ENCODE assay signal across 8 cellular contexts in genomic region chr12:66188584-66189475, GRCh38. TPM values are rescaled to one million over a fixed set of nuclear protein-coding genes. Genes with fewer than 3 reads are reported as not detected.
DNase-seq lines count a peak whose midpoint lies in the region; ATAC-seq and TF ChIP-seq lines count a peak whose summit lies in the region.

TSS of gene IRAK3 (plus strand) at chr12:66189214. CDS start at chr12:66189300, 86 bp downstream.

- peak within 1 kb of the TSS; percentile 64 for H3K4me3 ChIP-seq in H7 (ENCODE audit: insufficient read depth, low read depth, low read length)

- in situ Hi-C loops in ACHN (cut with HindIII; ENCODE audit: low pct_ligation_motif_present, low pct_unique_long_range_greater_than_20kb, low sequenced_read_pairs), result no loop called here

- no peak for TF ChIP-seq CTCF in omental fat pad (IDR thresholded peaks at IDR 0.05)

- peak; percentile 91 for ATAC-seq in omental fat pad (ENCODE audit: low FRiP score)

- DNase-seq in DMS 273 (lab: John Stamatoyannopoulos, UW; ENCODE audit: unreplicated experiment) (peak; percentile 57), DMS 273 treated with DMSO at 0.1 percent for 48 hours (lab: John Stamatoyannopoulos, UW) (no peak), H7 (peak; percentile 85), NCI-H1092 treated with DMSO at 0.1 percent for 48 hours (lab: John Stamatoyannopoulos, UW) (peak; percentile 45), germinal center (ENCODE audit: low spot score) (peak; percentile 48), omental fat pad (ENCODE audit: low spot score) (peak; percentile 57), ACHN (no peak)
- DNase-seq in activated effector memory CD4-positive, alpha-beta T cell treated with anti-CD3 and anti-CD28 coated beads, Interleukin-2, amount 50 U/mL, for 16 hours, result peak; percentile 75

- H3K27me3 ChIP-seq in H7 (ENCODE audit: control insufficient read depth, insufficient read depth, low read length), result peaks cover 36% of the 10 kb centered on the region

- no peaks in the 10 kb centered on the region for H3K36me3 ChIP-seq in H7 (replicated peaks; ENCODE audit: control insufficient read depth, insufficient read depth, low read length)

RNA-seq across cellular contexts. Expression of gene IRAK3, which starts in this region (rescaled TPM):
- 0.28 and 0.41 TPM in 2 replicates for total RNA-seq in H7 (2014; rRNA removed; shearing (Covaris generic))
- 100 to 1,000 TPM in 1 of 4 donors, 10 to 100 TPM in 3; 62.3 to 136 (median 76.2) TPM for total RNA-seq in omental fat pad

Comparison
In these comparisons a context has a peak if more than half of its experiments do, and no peak if none do; other contexts are left out.
1. RNA of gene IRAK3 (total RNA-seq): 62.3 to 136 TPM in omental fat pad; 0.28 to 0.41 TPM in H7; every median in the first group is over 10 times any median in the second.
2. DNase-seq: peak in DMS 273 (single experiment), NCI-H1092 treated with DMSO at 0.1 percent for 48 hours (single experiment), activated effector memory CD4-positive, alpha-beta T cell treated with anti-CD3 and anti-CD28 coated beads, Interleukin-2, amount 50 U/mL, for 16 hours (single experiment), germinal center (single experiment) and omental fat pad (single experiment); none in DMS 273 treated with DMSO at 0.1 percent for 48 hours (single experiment) and ACHN (single experiment).
3. Peak in DNase-seq and H3K4me3 ChIP-seq in H7; RNA of the gene not detected or under 1 TPM.